Comparison of ENCODE assay signal across 9 cellular contexts in the genomic region with DNA sequence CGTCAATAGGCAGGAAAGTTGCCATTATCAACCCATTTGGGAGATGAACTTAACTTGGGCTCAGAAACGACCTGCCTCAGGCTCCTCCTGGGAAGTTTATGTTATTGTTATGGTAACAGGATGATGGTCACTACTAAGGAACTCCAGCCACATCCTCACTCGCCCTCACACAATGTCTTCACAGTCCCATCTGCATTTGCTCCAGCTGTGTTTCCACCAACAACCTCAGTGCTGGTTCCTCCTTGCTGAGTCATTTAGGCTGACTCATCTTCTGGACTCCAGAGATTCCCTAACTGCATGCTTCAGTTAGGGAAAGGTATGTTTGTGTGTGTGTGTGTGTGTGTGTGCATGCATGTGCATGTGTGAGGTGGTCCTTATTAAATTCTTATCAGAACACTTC.
A peak's percentile ranks its signal among the peaks of the same experiment; 100 is the strongest.
DNase-seq lines count a peak whose midpoint lies in the region; ATAC-seq and TF ChIP-seq lines count a peak whose summit lies in the region.
"Had no signal": no experiment of that assay in that cellular context is flagged by ENCODE, and none has a peak within 500 bp of the region (broad histone marks: within the 10 kb centered on the region; RNA-seq: fewer than 3 reads in every experiment).

No MANE protein-coding gene starts in this region.

- no peak overlapping the region for H3K4me3 Mint-ChIP-seq in stimulated activated effector memory CD8-positive, alpha-beta T cell treated with anti-CD3 and anti-CD28 coated beads, Interleukin-12 subunit alpha, Interleukin-12 subunit beta, amount 100 ng/mL, for 72 hours

- in situ Hi-C loops in KBM-7 (cut with MboI; ENCODE audit: low pct_unique_long_range_greater_than_20kb, low sequenced_read_pairs): no loop called here

- H3K36me3 ChIP-seq in RWPE2 (ENCODE audit: low read depth): no peaks in the 10 kb centered on the region
- no peaks in the 10 kb centered on the region for H3K36me3 ChIP-seq in parathyroid adenoma (ENCODE audit: control insufficient read depth, insufficient read depth, low read length)

- no peak overlapping the region for H3K27ac Mint-ChIP-seq in stimulated activated effector memory CD8-positive, alpha-beta T cell treated with anti-CD3 and anti-CD28 coated beads, Interleukin-12 subunit alpha, Interleukin-12 subunit beta, amount 100 ng/mL, for 72 hours

- DNase-seq in EH (ENCODE audit: low read depth): peak; percentile 100
- DNase-seq in RWPE2 (ENCODE audit: low spot score): peak; percentile 91
- peak; percentile 100 for DNase-seq in fibroblast of peridontal ligament (ENCODE audit: extremely low read depth)
- no peak for DNase-seq in midbrain (lab: John Stamatoyannopoulos, UW)
- DNase-seq in stimulated activated effector memory CD8-positive, alpha-beta T cell treated with anti-CD3 and anti-CD28 coated beads, Interleukin-12 subunit alpha, Interleukin-12 subunit beta, amount 100 ng/mL, for 72 hours (ENCODE audit: low spot score in 2 of 2): no peak
- DNase-seq in KBM-7: no peak
- DNase-seq in stimulated activated CD4-positive, alpha-beta T cell treated with anti-CD3 and anti-CD28 coated beads, Interleukin-2, amount 100 ng/mL, for 24 hours: no peak
- DNase-seq: activated gamma-delta T cell treated with Interleukin-2 at 50 U/mL for 16 hours had no signal

- peaks cover 2% of the 10 kb centered on the region for H3K79me2 ChIP-seq in parathyroid adenoma

- no peak overlapping the region for H2AFZ ChIP-seq in parathyroid adenoma

- no peak overlapping the region for H3K9ac ChIP-seq in parathyroid adenoma

- TF ChIP-seq CTCF in RWPE2 (IDR thresholded peaks at IDR 0.05; ENCODE audit: poor library complexity, severe bottlenecking): no peak
- no peak for TF ChIP-seq CTCF in parathyroid adenoma (IDR thresholded peaks at IDR 0.05)

- H3K4me3 ChIP-seq in RWPE2 (ENCODE audit: severe bottlenecking): no peak overlapping the region
- no peak overlapping the region for H3K4me3 ChIP-seq in parathyroid adenoma (ENCODE audit: low read depth, low read length)

- no peak overlapping the region for H3K4me2 ChIP-seq in parathyroid adenoma (ENCODE audit: low read length)

- H3K4me1 ChIP-seq in RWPE2 (ENCODE audit: insufficient read depth, poor library complexity, severe bottlenecking): peaks cover 27% of the 10 kb centered on the region
- H3K4me1 ChIP-seq in parathyroid adenoma: peaks cover 16% of the 10 kb centered on the region

- no peaks in the 10 kb centered on the region for H3K36me3 Mint-ChIP-seq in stimulated activated effector memory CD8-positive, alpha-beta T cell treated with anti-CD3 and anti-CD28 coated beads, Interleukin-12 subunit alpha, Interleukin-12 subunit beta, amount 100 ng/mL, for 72 hours

- H3K27me3 ChIP-seq in RWPE2 (ENCODE audit: insufficient read depth, poor library complexity, severe bottlenecking) (no peaks in the 10 kb centered on the region), parathyroid adenoma (ENCODE audit: control insufficient read depth, insufficient read depth, low read length) (no peaks in the 10 kb centered on the region)

- H3K27ac ChIP-seq in RWPE2 (ENCODE audit: poor library complexity, severe bottlenecking): peak overlapping the region; percentile 92
- H3K27ac ChIP-seq in parathyroid adenoma: peak overlapping the region; percentile 62

- peak; percentile 90 for ATAC-seq in RWPE2 (ENCODE audit: low read depth)
- no peak for ATAC-seq in stimulated activated effector memory CD8-positive, alpha-beta T cell treated with anti-CD3 and anti-CD28 coated beads, Interleukin-12 subunit alpha, Interleukin-12 subunit beta, amount 100 ng/mL, for 72 hours

- H3K9me3 ChIP-seq in RWPE2 (ENCODE audit: severe bottlenecking): no peaks in the 10 kb centered on the region
- no peaks in the 10 kb centered on the region for H3K9me3 ChIP-seq in parathyroid adenoma (ENCODE audit: control insufficient read depth, low read length)

- H3K4me1 Mint-ChIP-seq in stimulated activated effector memory CD8-positive, alpha-beta T cell treated with anti-CD3 and anti-CD28 coated beads, Interleukin-12 subunit alpha, Interleukin-12 subunit beta, amount 100 ng/mL, for 72 hours: no peaks in the 10 kb centered on the region

- peaks cover 4% of the 10 kb centered on the region for H3K9me3 Mint-ChIP-seq in stimulated activated effector memory CD8-positive, alpha-beta T cell treated with anti-CD3 and anti-CD28 coated beads, Interleukin-12 subunit alpha, Interleukin-12 subunit beta, amount 100 ng/mL, for 72 hours

Comparison
In these comparisons a context has a peak if more than half of its experiments do, and no peak if none do; other contexts are left out.
1. DNase-seq: peak in EH (single experiment), RWPE2 (single experiment) and fibroblast of peridontal ligament (single experiment); none in midbrain (single experiment), stimulated activated effector memory CD8-positive, alpha-beta T cell treated with anti-CD3 and anti-CD28 coated beads, Interleukin-12 subunit alpha, Interleukin-12 subunit beta, amount 100 ng/mL, for 72 hours (0 of 2), KBM-7 (single experiment) and stimulated activated CD4-positive, alpha-beta T cell treated with anti-CD3 and anti-CD28 coated beads, Interleukin-2, amount 100 ng/mL, for 24 hours (0 of 2).